Comparison of ENCODE assay signal across 8 cellular contexts in genomic region chr19:55653651-55654322, GRCh38. TPM values are rescaled to one million over a fixed set of nuclear protein-coding genes. Genes with fewer than 3 reads are reported as not detected.
DNase-seq lines count a peak whose midpoint lies in the region; ATAC-seq, FAIRE-seq and TF ChIP-seq lines count a peak whose summit lies in the region.

No MANE protein-coding gene starts in this region.

- H2BK15ac ChIP-seq in H1 (ENCODE audit: low read length): no peak overlapping the region

- TF ChIP-seq RAD21 in H1 (IDR thresholded peaks at IDR 0.05 in 1 of 2, conservative IDR thresholded peaks at IDR 0.05 in 1 of 2; ENCODE audit: low read depth in 2 of 2, low read length in 2 of 2): peak; percentile 46 to 47

- 0 out of 2 replicates have a peak overlapping the region, but pooled peaks have one; percentile 16 for H2AFZ ChIP-seq in H1 (ENCODE audit: low read length)

- no peak overlapping the region for H3K23ac ChIP-seq in H1 (ENCODE audit: insufficient read length)

- H3K27me3 Mint-ChIP-seq in activated CD8-positive, alpha-beta memory T cell treated with anti-CD3 and anti-CD28 coated beads, Interleukin-2, amount 10 ng/mL, durations not matched to agents 7 days and 5 days: no peaks in the 10 kb centered on the region

- POLR2A ChIA-PET in H1 (lab: Charles Lee; ENCODE audit: partially characterized antibody): interaction anchor here (0.6 to 2.5 kb wide), 17 partner anchors 10 to 269 kb away, joined by 3 to 13 read pairs (median 6); partner anchors contain the start of genes EPN1, FIZ1, TMEM238 and ZNF524

- H3K9me3 Mint-ChIP-seq in activated CD8-positive, alpha-beta memory T cell treated with anti-CD3 and anti-CD28 coated beads, Interleukin-2, amount 10 ng/mL, durations not matched to agents 7 days and 5 days (ENCODE audit: low read depth): no peaks in the 10 kb centered on the region

- peak overlapping the region; percentile 28 for H3K4ac ChIP-seq in H1 (replicated peaks; ENCODE audit: insufficient read length, low read depth, low read length)

- H2BK12ac ChIP-seq in H1 (ENCODE audit: low read depth, low read length): no peak overlapping the region

- peak in 1 of 2 experiments; percentile 53; a peak in 2 of 3 replicates for TF ChIP-seq POLR2A in H1 (IDR thresholded peaks at IDR 0.05; ENCODE audit: control extremely low read depth in 1 of 2, low read depth in 2 of 2, low read length in 2 of 2)

- 0 out of 8 replicates have a peak, but pooled peaks cover 0 to 3% (median 0%) of the 10 kb centered on the region in 4 experiments for H3K36me3 ChIP-seq in H1 (ENCODE audit: control insufficient read depth in 2 of 4, insufficient read depth in 4 of 4, low read length in 3 of 4)

- H3K4me3 Mint-ChIP-seq in activated CD8-positive, alpha-beta memory T cell treated with anti-CD3 and anti-CD28 coated beads, Interleukin-2, amount 10 ng/mL, durations not matched to agents 7 days and 5 days: peak overlapping the region; percentile 88

- peak overlapping the region; percentile 90; the same call in 1 of the 2 replicates for H4K8ac ChIP-seq in H1 (ENCODE audit: extremely low read depth, insufficient read depth, low read length)

- CTCF ChIA-PET in activated CD8-positive, alpha-beta memory T cell treated with anti-CD3 and anti-CD28 coated beads, Interleukin-2, amount 10 ng/mL, durations not matched to agents 7 days and 5 days (lab: Charles Lee): interaction anchor here (0.7 to 3.9 kb wide), 27 partner anchors 10 to 679 kb away, joined by 3 to 104 read pairs (median 4); partner anchors contain the start of genes FIZ1, ZNF524, ZNF581 and ZNF628
- CTCF ChIA-PET in H1 (lab: Charles Lee; ENCODE audit: partially characterized antibody): interaction anchor here (0.6 to 2.2 kb wide), 28 partner anchors 10 to 662 kb away, joined by 3 to 31 read pairs (median 3); partner anchors contain the start of genes TMEM190 and ZNF581

- H4K20me1 ChIP-seq in H1 (replicated peaks in 1 of 2; ENCODE audit: control insufficient read depth in 1 of 2, insufficient read depth in 2 of 2, low read length in 2 of 2): peaks cover 13% of the 10 kb centered on the region in 2 experiments

- H3K9ac ChIP-seq in H1 (replicated peaks in 1 of 4; ENCODE audit: extremely low read depth in 1 of 4, low read depth in 3 of 4, low read length in 3 of 4): peak overlapping the region in 3 of 4 experiments; percentile 69 to 98 (median 92); a peak in 6 of 7 replicates

- H3K27ac Mint-ChIP-seq in activated CD8-positive, alpha-beta memory T cell treated with anti-CD3 and anti-CD28 coated beads, Interleukin-2, amount 10 ng/mL, durations not matched to agents 7 days and 5 days: peak overlapping the region; percentile 95

- H3K18ac ChIP-seq in H1 (ENCODE audit: extremely low read depth, low read length): peak overlapping the region; percentile 93

- FAIRE-seq in D721Med (lab: Jason Lieb, UNC) (no peak), H1 (lab: Jason Lieb, UNC) (peak; percentile 45)

- peaks cover 32 to 35% of the 10 kb centered on the region in 2 experiments for H3K79me2 ChIP-seq in H1 (ENCODE audit: control insufficient read depth in 1 of 2, insufficient read depth in 2 of 2, low read length in 2 of 2)

- TF ChIP-seq EP300 in H1 (IDR thresholded peaks at IDR 0.05; ENCODE audit: borderline replicate concordance in 1 of 2, low read depth in 2 of 2, low read length in 2 of 2): no peak

- WGBS in H1 (ENCODE audit: extremely low coverage in 1 of 2, insufficient coverage in 1 of 2, insufficient read length in 1 of 2, insufficient replicate concordance in 2 of 2, low coverage in 1 of 2, low lambda C conversion rate in 2 of 2, missing lambda C conversion rate in 1 of 2), 2 experiments: 1% methylated on average over 45 of the region's 57 CpGs; no CpG with 5 or more reads in 1 of the 2 experiments

- H2AK5ac ChIP-seq in H1 (ENCODE audit: low read depth, low read length): no peak overlapping the region

- no peaks in the 10 kb centered on the region for H3K27me3 ChIP-seq in H1 (replicated peaks in 1 of 4; ENCODE audit: control insufficient read depth in 3 of 4, extremely low read depth in 1 of 4, insufficient read depth in 3 of 4, low read length in 3 of 4)

- H3K27ac ChIP-seq in H1 (ENCODE audit: low read depth, low read length): peak overlapping the region; percentile 98

- peaks cover 2% of the 10 kb centered on the region; the same call in 1 of the 2 replicates for H3K79me1 ChIP-seq in H1 (ENCODE audit: low read depth, low read length)

- H3K4me3 ChIP-seq in H1 (ENCODE audit: extremely low read depth in 1 of 4, insufficient read depth in 2 of 4, low read depth in 3 of 4, low read length in 4 of 4): peak overlapping the region; percentile 77 to 91 (median 82)

- peak; percentile 100 for TF ChIP-seq CTCF in D721Med (IDR thresholded peaks at IDR 0.05; ENCODE audit: insufficient read depth, missing control alignments)
- TF ChIP-seq CTCF in H1 (IDR thresholded peaks at IDR 0.05; ENCODE audit: control extremely low read depth in 1 of 3, insufficient read depth in 1 of 3, low read depth in 1 of 3, low read length in 3 of 3): peak; percentile 100

- no peak overlapping the region for H2BK20ac ChIP-seq in H1 (ENCODE audit: low read length)

- H3K23me2 ChIP-seq in H1 (ENCODE audit: low read depth, low read length): peaks cover 13% of the 10 kb centered on the region

- no peak overlapping the region for H2BK120ac ChIP-seq in H1 (replicated peaks; ENCODE audit: low read depth, low read length)

- peak overlapping the region; percentile 96 for H2BK5ac ChIP-seq in H1 (ENCODE audit: low read depth, low read length)

- peaks cover 35% of the 10 kb centered on the region for H3K4me1 Mint-ChIP-seq in activated CD8-positive, alpha-beta memory T cell treated with anti-CD3 and anti-CD28 coated beads, Interleukin-2, amount 10 ng/mL, durations not matched to agents 7 days and 5 days

- H4K91ac ChIP-seq in H1 (replicated peaks; ENCODE audit: insufficient read length, low read length): no peak overlapping the region

- H3K9me3 ChIP-seq in H1 (ENCODE audit: insufficient read depth in 2 of 2, low read depth in 1 of 2, low read length in 1 of 2): no peaks in the 10 kb centered on the region

- peaks cover 3 to 18% (median 10%) of the 10 kb centered on the region in 4 experiments; a peak in 6 of 7 replicates for H3K4me1 ChIP-seq in H1 (replicated peaks in 1 of 4; ENCODE audit: control insufficient read depth in 3 of 4, insufficient read depth in 4 of 4, low read length in 3 of 4)

- peak; percentile 37 for ATAC-seq in GM21390 (IDR thresholded peaks at IDR 0.05; ENCODE audit: unreplicated experiment)
- ATAC-seq in activated CD8-positive, alpha-beta memory T cell treated with anti-CD3 and anti-CD28 coated beads, Interleukin-2, amount 10 ng/mL, durations not matched to agents 7 days and 5 days: peak; percentile 57

- peak overlapping the region; percentile 38 for H3K56ac ChIP-seq in H1 (replicated peaks; ENCODE audit: insufficient read length, low read depth, low read length)

- DNase-seq in D721Med (ENCODE audit: insufficient read length, low spot score) (peak; percentile 95), HUDEP-2 (lab: John Stamatoyannopoulos, UW; ENCODE audit: unreplicated experiment in 76 of 76) (peak; percentile 61 to 100 (median 98)), NOMO-1 treated with DMSO at 0.1 percent for 48 hours (lab: John Stamatoyannopoulos, UW; ENCODE audit: unreplicated experiment) (peak; percentile 97), H1 (ENCODE audit: low read depth in 1 of 2, low spot score in 2 of 2) (peak; percentile 94 to 98), mesenteric fat pad (ENCODE audit: low spot score) (peak; percentile 99)
- DNase-seq in activated CD8-positive, alpha-beta memory T cell treated with anti-CD3 and anti-CD28 coated beads, Interleukin-2, amount 10 ng/mL, durations not matched to agents 7 days and 5 days: peak; percentile 98
- DNase-seq in stimulated activated CD8-positive, alpha-beta memory T cell treated with anti-CD3 and anti-CD28 coated beads, Interleukin-15, amount 100 ng/mL, for 1 hour (ENCODE audit: low read depth): peak; percentile 98

- H4K5ac ChIP-seq in H1 (ENCODE audit: insufficient read length, low read depth, low read length): peak overlapping the region; percentile 94

- H3K14ac ChIP-seq in H1 (ENCODE audit: insufficient read length): no peak overlapping the region

- peaks cover 27% of the 10 kb centered on the region for H3K36me3 Mint-ChIP-seq in activated CD8-positive, alpha-beta memory T cell treated with anti-CD3 and anti-CD28 coated beads, Interleukin-2, amount 10 ng/mL, durations not matched to agents 7 days and 5 days

- peak overlapping the region; percentile 78 to 94 for H3K4me2 ChIP-seq in H1 (ENCODE audit: insufficient read depth in 1 of 2, low read depth in 2 of 2, low read length in 2 of 2)

RNA-seq across cellular contexts. Expression of gene U2AF2, which starts 1.0 kb away (rescaled TPM):
- total RNA-seq in activated CD8-positive, alpha-beta memory T cell treated with anti-CD3 and anti-CD28 coated beads, Interleukin-2, amount 10 ng/mL, durations not matched to agents 7 days and 5 days: 100 to 1,000 TPM; 284 to 324 TPM
- 252 and 269 TPM in 2 replicates for total RNA-seq in H1 (2021; fragmentation: NEBNext Ultra II Directional; extraction: Animal tissue kit (Norgen Biotek cat#: 25700))
- polyA plus RNA-seq in H1 (2011; rRNA removed): 162 and 297 TPM in 2 replicates
- polyA plus RNA-seq in H1 (2011; cell fraction: cytosol; rRNA removed): 279 TPM
- 769 TPM for polyA plus RNA-seq in H1 (2011; cell fraction: nucleus; rRNA removed)
- 233 to 309 TPM (median 276 TPM) in 4 replicates for polyA plus RNA-seq in H1 (2012, experiment 1 of 2)
- polyA plus RNA-seq in H1 (2012, experiment 2 of 2): 266 TPM
- polyA plus RNA-seq in H1 (2013, experiment 1 of 2): 137 TPM
- polyA plus RNA-seq in H1 (2013, experiment 2 of 2): 126 TPM
- 135 TPM in 2 replicates for polyA minus RNA-seq in H1 (2011; rRNA and poly(A)+ RNA removed)
- 185 TPM for polyA minus RNA-seq in H1 (2011; cell fraction: cytosol; rRNA and poly(A)+ RNA removed)
- polyA minus RNA-seq in H1 (2011; cell fraction: nucleus; rRNA and poly(A)+ RNA removed): 146 TPM
- 126 TPM for total RNA-seq in mesenteric fat pad

RNA-seq across cellular contexts. Expression of gene CCDC106, which starts 5.8 kb away (rescaled TPM):
- 1 to 10 TPM; 5.9 TPM for total RNA-seq in activated CD8-positive, alpha-beta memory T cell treated with anti-CD3 and anti-CD28 coated beads, Interleukin-2, amount 10 ng/mL, durations not matched to agents 7 days and 5 days
- total RNA-seq in H1 (2021; fragmentation: NEBNext Ultra II Directional; extraction: Animal tissue kit (Norgen Biotek cat#: 25700)): 19.1 and 20.1 TPM in 2 replicates
- polyA plus RNA-seq in H1 (2011; rRNA removed): 12.0 and 19.4 TPM in 2 replicates
- 10.8 TPM for polyA plus RNA-seq in H1 (2011; cell fraction: cytosol; rRNA removed)
- polyA plus RNA-seq in H1 (2011; cell fraction: nucleus; rRNA removed): 24.2 TPM
- polyA plus RNA-seq in H1 (2012, experiment 1 of 2): 11.2 to 17.6 TPM (median 16.0 TPM) in 4 replicates
- 17.1 TPM for polyA plus RNA-seq in H1 (2012, experiment 2 of 2)
- polyA plus RNA-seq in H1 (2013, experiment 1 of 2): 17.2 TPM
- 16.7 TPM for polyA plus RNA-seq in H1 (2013, experiment 2 of 2)
- 2.7 TPM in 2 replicates for polyA minus RNA-seq in H1 (2011; rRNA and poly(A)+ RNA removed)
- 8.7 TPM for polyA minus RNA-seq in H1 (2011; cell fraction: cytosol; rRNA and poly(A)+ RNA removed)
- 5.9 TPM for polyA minus RNA-seq in H1 (2011; cell fraction: nucleus; rRNA and poly(A)+ RNA removed)
- total RNA-seq in mesenteric fat pad: 16.4 TPM

RNA-seq across cellular contexts. Expression of gene ZNF581, which starts 10.3 kb away (rescaled TPM):
- total RNA-seq in activated CD8-positive, alpha-beta memory T cell treated with anti-CD3 and anti-CD28 coated beads, Interleukin-2, amount 10 ng/mL, durations not matched to agents 7 days and 5 days: 10 to 100 TPM; 23.7 to 25.4 TPM
- 73.0 and 76.0 TPM in 2 replicates for total RNA-seq in H1 (2021; fragmentation: NEBNext Ultra II Directional; extraction: Animal tissue kit (Norgen Biotek cat#: 25700))
- 76.1 and 97.6 TPM in 2 replicates for polyA plus RNA-seq in H1 (2011; rRNA removed)
- 74.2 TPM for polyA plus RNA-seq in H1 (2011; cell fraction: cytosol; rRNA removed)
- 78.2 TPM for polyA plus RNA-seq in H1 (2011; cell fraction: nucleus; rRNA removed)
- 51.9 to 85.8 TPM (median 82.3 TPM) in 4 replicates for polyA plus RNA-seq in H1 (2012, experiment 1 of 2)
- polyA plus RNA-seq in H1 (2012, experiment 2 of 2): 104 TPM
- polyA plus RNA-seq in H1 (2013, experiment 1 of 2): 41.3 TPM
- polyA plus RNA-seq in H1 (2013, experiment 2 of 2): 39.4 TPM
- polyA minus RNA-seq in H1 (2011; rRNA and poly(A)+ RNA removed): 50.6 and 79.5 TPM in 2 replicates
- polyA minus RNA-seq in H1 (2011; cell fraction: cytosol; rRNA and poly(A)+ RNA removed): 58.1 TPM
- 41.2 TPM for polyA minus RNA-seq in H1 (2011; cell fraction: nucleus; rRNA and poly(A)+ RNA removed)
- 11.3 TPM for total RNA-seq in mesenteric fat pad

RNA-seq across cellular contexts. Expression of gene ZNF580, which starts 13.0 kb away (rescaled TPM):
- total RNA-seq in activated CD8-positive, alpha-beta memory T cell treated with anti-CD3 and anti-CD28 coated beads, Interleukin-2, amount 10 ng/mL, durations not matched to agents 7 days and 5 days: 10 to 100 TPM; 33.1 to 33.7 TPM
- 24.6 and 26.3 TPM in 2 replicates for total RNA-seq in H1 (2021; fragmentation: NEBNext Ultra II Directional; extraction: Animal tissue kit (Norgen Biotek cat#: 25700))
- polyA plus RNA-seq in H1 (2011; rRNA removed): 12.0 and 25.4 TPM in 2 replicates
- polyA plus RNA-seq in H1 (2011; cell fraction: cytosol; rRNA removed): 12.6 TPM
- polyA plus RNA-seq in H1 (2011; cell fraction: nucleus; rRNA removed): 28.3 TPM
- 21.8 to 34.3 TPM (median 31.2 TPM) in 4 replicates for polyA plus RNA-seq in H1 (2012, experiment 1 of 2)
- polyA plus RNA-seq in H1 (2012, experiment 2 of 2): 20.7 TPM
- polyA plus RNA-seq in H1 (2013, experiment 1 of 2): 18.6 TPM
- polyA plus RNA-seq in H1 (2013, experiment 2 of 2): 17.5 TPM
- 3.1 and 4.8 TPM in 2 replicates for polyA minus RNA-seq in H1 (2011; rRNA and poly(A)+ RNA removed)
- polyA minus RNA-seq in H1 (2011; cell fraction: cytosol; rRNA and poly(A)+ RNA removed): 17.8 TPM
- polyA minus RNA-seq in H1 (2011; cell fraction: nucleus; rRNA and poly(A)+ RNA removed): 13.0 TPM
- 39.6 TPM for total RNA-seq in mesenteric fat pad

RNA-seq across cellular contexts. Expression of gene EPN1, which starts 21.2 kb away (rescaled TPM):
- total RNA-seq in activated CD8-positive, alpha-beta memory T cell treated with anti-CD3 and anti-CD28 coated beads, Interleukin-2, amount 10 ng/mL, durations not matched to agents 7 days and 5 days: 10 to 100 TPM; 55.7 to 63.7 TPM
- 200 and 206 TPM in 2 replicates for total RNA-seq in H1 (2021; fragmentation: NEBNext Ultra II Directional; extraction: Animal tissue kit (Norgen Biotek cat#: 25700))
- polyA plus RNA-seq in H1 (2011; rRNA removed): 49.6 and 116 TPM in 2 replicates
- 75.2 TPM for polyA plus RNA-seq in H1 (2011; cell fraction: cytosol; rRNA removed)
- 71.0 TPM for polyA plus RNA-seq in H1 (2011; cell fraction: nucleus; rRNA removed)
- 100 to 163 TPM (median 150 TPM) in 4 replicates for polyA plus RNA-seq in H1 (2012, experiment 1 of 2)
- polyA plus RNA-seq in H1 (2012, experiment 2 of 2): 137 TPM
- polyA plus RNA-seq in H1 (2013, experiment 1 of 2): 103 TPM
- polyA plus RNA-seq in H1 (2013, experiment 2 of 2): 111 TPM
- polyA minus RNA-seq in H1 (2011; rRNA and poly(A)+ RNA removed): 55.2 and 69.0 TPM in 2 replicates
- 133 TPM for polyA minus RNA-seq in H1 (2011; cell fraction: cytosol; rRNA and poly(A)+ RNA removed)
- 43.1 TPM for polyA minus RNA-seq in H1 (2011; cell fraction: nucleus; rRNA and poly(A)+ RNA removed)
- total RNA-seq in mesenteric fat pad: 114 TPM

Comparison
In these comparisons a context has a peak if more than half of its experiments do, and no peak if none do; other contexts are left out.
1. Peak in every context shown above with its lines: DNase-seq, ATAC-seq, H3K4me3 ChIP-seq and H3K27ac ChIP-seq.